ENCODE assay signal across 9 cellular contexts in genomic region chr3:132723551-132723950, GRCh38. TPM values are rescaled to one million over a fixed set of nuclear protein-coding genes. Genes with fewer than 3 reads are reported as not detected.
DNase-seq lines count a peak whose midpoint lies in the region; ATAC-seq, FAIRE-seq and TF ChIP-seq lines count a peak whose summit lies in the region.
"Had no signal": no experiment of that assay in that cellular context is flagged by ENCODE, and none has a peak within 500 bp of the region (broad histone marks: within the 10 kb centered on the region; RNA-seq: fewer than 3 reads in every experiment).

No MANE protein-coding gene starts in this region.

- peak overlapping the region; percentile 92 for H3K27ac Mint-ChIP-seq in activated T-cell treated with anti-CD3 and anti-CD28 coated beads, Interleukin-2, amount 50 U/mL, for 24 hours
- H3K27ac Mint-ChIP-seq in activated naive CD8-positive, alpha-beta T cell treated with anti-CD3 and anti-CD28 coated beads for 36 hours: no peak overlapping the region

- TF ChIP-seq POLR2A in HepG2 (IDR thresholded peaks at IDR 0.05; ENCODE audit: insufficient read depth in 1 of 2, low read depth in 2 of 2, low read length in 2 of 2): no peak
- no peak for TF ChIP-seq POLR2A in suprapubic skin (IDR thresholded peaks at IDR 0.05)

- H3K27me3 ChIP-seq in HepG2 (ENCODE audit: control insufficient read depth in 1 of 2, insufficient read depth in 2 of 2, low read length in 2 of 2) (no peaks in the 10 kb centered on the region), suprapubic skin (no peaks in the 10 kb centered on the region)

- H3K36me3 Mint-ChIP-seq in activated T-cell treated with anti-CD3 and anti-CD28 coated beads, Interleukin-2, amount 50 U/mL, for 24 hours (ENCODE audit: low read depth): peaks cover 24% of the 10 kb centered on the region
- peaks cover 8% of the 10 kb centered on the region for H3K36me3 Mint-ChIP-seq in activated naive CD8-positive, alpha-beta T cell treated with anti-CD3 and anti-CD28 coated beads for 36 hours

- WGBS in HepG2 (ENCODE audit: low lambda C conversion rate): 63% methylated on average over 2 of the region's 2 CpGs
- 71% methylated on average over 2 of the region's 2 CpGs for WGBS in suprapubic skin

- peak; percentile 21 for FAIRE-seq in HepG2 (lab: Jason Lieb, UNC)

- DNase-seq in activated T-cell treated with anti-CD3 and anti-CD28 coated beads, Interleukin-2, amount 50 U/mL, for 24 hours: no peak
- DNase-seq in activated T-cell treated with anti-CD3 and anti-CD28 coated beads for 4 hours: no peak
- DNase-seq in activated naive CD8-positive, alpha-beta T cell treated with anti-CD3 and anti-CD28 coated beads for 36 hours: no peak
- no peak for DNase-seq in HepG2 (ENCODE audit: low spot score)
- no peak for DNase-seq in suprapubic skin (ENCODE audit: low spot score in 2 of 2)
- no peak for DNase-seq in stimulated activated CD8-positive, alpha-beta memory T cell treated with anti-CD3 and anti-CD28 coated beads, Interleukin-4, amount 100 ng/mL, for 48 hours
- no peak for DNase-seq in Ammon's horn (ENCODE audit: low spot score)
- DNase-seq: dermis blood vessel endothelial cell had no signal

- H3K9me3 ChIP-seq in HepG2 (ENCODE audit: low read length): no peaks in the 10 kb centered on the region
- H3K9me3 ChIP-seq in suprapubic skin: no peaks in the 10 kb centered on the region

- TF ChIP-seq CTCF in HepG2 (CRISPR knock-in tag; IDR thresholded peaks at IDR 0.05) (no peak), suprapubic skin (IDR thresholded peaks at IDR 0.05) (no peak)

- POLR2A ChIA-PET in HepG2 (lab: Yijun Ruan, JAX): no interaction called here

- no peak for TF ChIP-seq RAD21 in HepG2 (CRISPR knock-in tag; IDR thresholded peaks at IDR 0.05)

- peaks cover 6% of the 10 kb centered on the region for H3K27me3 Mint-ChIP-seq in activated T-cell treated with anti-CD3 and anti-CD28 coated beads, Interleukin-2, amount 50 U/mL, for 24 hours
- no peaks in the 10 kb centered on the region for H3K27me3 Mint-ChIP-seq in activated naive CD8-positive, alpha-beta T cell treated with anti-CD3 and anti-CD28 coated beads for 36 hours

- H3K4me1 Mint-ChIP-seq in activated T-cell treated with anti-CD3 and anti-CD28 coated beads, Interleukin-2, amount 50 U/mL, for 24 hours (ENCODE audit: low read depth): peaks cover 39% of the 10 kb centered on the region
- H3K4me1 Mint-ChIP-seq in activated naive CD8-positive, alpha-beta T cell treated with anti-CD3 and anti-CD28 coated beads for 36 hours: peaks cover 28% of the 10 kb centered on the region

- H3K27ac ChIP-seq in HepG2 (ENCODE audit: extremely low read length, insufficient read depth, low read length) (peak overlapping the region; percentile 85), suprapubic skin (peak overlapping the region; percentile 84)

- in situ Hi-C loops in HepG2 (cut with HindIII; ENCODE audit: extremely low pct_ligation_motif_present, low pct_unique_long_range_greater_than_20kb): no loop called here

- H3K4me1 ChIP-seq in HepG2 (ENCODE audit: insufficient read depth, low read length): peaks cover 35% of the 10 kb centered on the region
- H3K4me1 ChIP-seq in suprapubic skin: peaks cover 40% of the 10 kb centered on the region

- no TSS peak for BruUV-seq in HepG2 (replicated peaks; lab: Mats Ljungman, UMichigan)

- H2AFZ ChIP-seq in HepG2 (ENCODE audit: low read length): peak overlapping the region; percentile 75

- H3K79me2 ChIP-seq in HepG2 (ENCODE audit: insufficient read depth, low read length): peaks cover 19% of the 10 kb centered on the region

- no peaks in the 10 kb centered on the region for H4K20me1 ChIP-seq in HepG2 (ENCODE audit: insufficient read depth, low read length)

- no peak for ATAC-seq in HepG2
- ATAC-seq in GM19455 (IDR thresholded peaks at IDR 0.05; ENCODE audit: unreplicated experiment): no peak

- CTCF ChIA-PET in HepG2 (lab: Yijun Ruan, JAX; ENCODE audit: low intra/inter-chr PET ratio, low total read pairs): no interaction called here

- H3K36me3 ChIP-seq in HepG2 (replicated peaks in 1 of 2; ENCODE audit: control insufficient read depth in 1 of 2, insufficient read depth in 2 of 2, low read length in 2 of 2) (peaks cover 2 to 3% of the 10 kb centered on the region in 2 experiments; a peak in 4 of 5 replicates), suprapubic skin (no peaks in the 10 kb centered on the region)

- peak overlapping the region; percentile 85 for H3K4me2 ChIP-seq in HepG2 (ENCODE audit: low read depth, low read length)

- no peaks in the 10 kb centered on the region for H3K9me3 Mint-ChIP-seq in activated T-cell treated with anti-CD3 and anti-CD28 coated beads, Interleukin-2, amount 50 U/mL, for 24 hours
- no peaks in the 10 kb centered on the region for H3K9me3 Mint-ChIP-seq in activated naive CD8-positive, alpha-beta T cell treated with anti-CD3 and anti-CD28 coated beads for 36 hours

- peak overlapping the region; percentile 68 to 89 (median 86); a peak in 5 of 6 replicates for H3K4me3 ChIP-seq in HepG2 (replicated peaks in 1 of 3; ENCODE audit: insufficient read depth in 1 of 3, low read depth in 2 of 3, low read length in 3 of 3)
- peak overlapping the region; percentile 69 for H3K4me3 ChIP-seq in suprapubic skin

- H3K9ac ChIP-seq in HepG2 (ENCODE audit: insufficient read depth, low read depth, low read length): peak overlapping the region; percentile 78

- TF ChIP-seq EP300 in HepG2 (IDR thresholded peaks at IDR 0.05; ENCODE audit: low read depth in 2 of 2, low read length in 2 of 2) (no peak), HepG2 (CRISPR knock-in tag; IDR thresholded peaks at IDR 0.05; ENCODE audit: borderline replicate concordance) (no peak), suprapubic skin (IDR thresholded peaks at IDR 0.05) (no peak)

- H3K4me3 Mint-ChIP-seq in activated T-cell treated with anti-CD3 and anti-CD28 coated beads, Interleukin-2, amount 50 U/mL, for 24 hours: peak overlapping the region; percentile 89
- peak overlapping the region; percentile 84 for H3K4me3 Mint-ChIP-seq in activated naive CD8-positive, alpha-beta T cell treated with anti-CD3 and anti-CD28 coated beads for 36 hours

- intact Hi-C loops in HepG2 (cut with micrococcal nuclease; ENCODE audit: unreplicated experiment): loop anchor here (2.0 to 10.0 kb wide), 2 partner anchors 65 to 851 kb away; partner anchors contain the start of genes ACAD11 and CDV3

TF ChIP-seq in HepG2, 621 proteins besides CTCF, POLR2A, EP300 and RAD21:
- no peak for TF ChIP-seq NR3C1 (CRISPR knock-in tag; IDR thresholded peaks at IDR 0.05)
- no peak for TF ChIP-seq ZNF530 (CRISPR knock-in tag; IDR thresholded peaks at IDR 0.05; ENCODE audit: low read depth)
- no peak for TF ChIP-seq SMC3 (IDR thresholded peaks at IDR 0.05; ENCODE audit: low read length)
- TF ChIP-seq MIER2 (CRISPR knock-in tag; IDR thresholded peaks at IDR 0.05): no peak
- no peak for TF ChIP-seq FOXA1 (IDR thresholded peaks at IDR 0.05)
- TF ChIP-seq FOXA1 (CRISPR knock-in tag; IDR thresholded peaks at IDR 0.05): no peak

RNA-seq across cellular contexts. Expression of gene NPHP3, which starts 1.3 kb away (rescaled TPM):
- total RNA-seq in activated naive CD8-positive, alpha-beta T cell treated with anti-CD3 and anti-CD28 coated beads for 36 hours: 1 to 10 TPM; 7.3 to 8.4 TPM
- 8.4 and 11.0 TPM in 2 replicates for total RNA-seq in HepG2 (2016; rRNA removed; fragmentation: Illumina TruSeq; extraction: Trizol)
- 11.8 and 13.1 TPM in 2 replicates for total RNA-seq in HepG2 (2016; cell fraction: cytosol; rRNA removed; fragmentation: Illumina TruSeq; extraction: Trizol; ENCODE audit: low read depth)
- total RNA-seq in HepG2 (2016; cell fraction: insoluble cytoplasmic fraction; rRNA removed; fragmentation: Illumina TruSeq; extraction: Trizol): 8.0 and 10.9 TPM in 2 replicates
- total RNA-seq in HepG2 (2016; cell fraction: membrane; rRNA removed; fragmentation: Illumina TruSeq; extraction: Trizol): 6.8 and 8.0 TPM in 2 replicates
- total RNA-seq in HepG2 (2016; cell fraction: nucleus; rRNA removed; fragmentation: Illumina TruSeq; extraction: Trizol): 19.6 and 20.0 TPM in 2 replicates
- polyA plus RNA-seq in HepG2 (2011; rRNA removed): 15.7 and 20.2 TPM in 2 replicates
- 4.2 and 5.2 TPM in 2 replicates for polyA plus RNA-seq in HepG2 (2011; cell fraction: cytosol; rRNA removed)
- 35.7 and 42.8 TPM in 2 replicates for polyA plus RNA-seq in HepG2 (2011; cell fraction: nucleus; rRNA removed)
- polyA plus RNA-seq in HepG2 (2012): 7.4 and 8.7 TPM in 2 replicates
- polyA plus RNA-seq in HepG2 (2016; cell fraction: cytosol; fragmentation: Illumina TruSeq; extraction: Trizol; ENCODE audit: low read depth): 0.60 and 1.1 TPM in 2 replicates
- 6.6 and 8.0 TPM in 2 replicates for polyA plus RNA-seq in HepG2 (2016; cell fraction: insoluble cytoplasmic fraction; fragmentation: Illumina TruSeq; extraction: Trizol; ENCODE audit: low read depth)
- polyA plus RNA-seq in HepG2 (2016; cell fraction: membrane; fragmentation: Illumina TruSeq; extraction: Trizol; ENCODE audit: low read depth): 2.1 and 2.2 TPM in 2 replicates
- 34.2 and 40.2 TPM in 2 replicates for polyA plus RNA-seq in HepG2 (2016; cell fraction: nucleus; fragmentation: Illumina TruSeq; extraction: Trizol; ENCODE audit: insufficient read depth, low read depth)
- polyA minus RNA-seq in HepG2 (2011; rRNA and poly(A)+ RNA removed; ENCODE audit: low replicate concordance): 8.6 and 9.1 TPM in 2 replicates
- polyA minus RNA-seq in HepG2 (2011; cell fraction: cytosol; rRNA and poly(A)+ RNA removed): 4.1 and 4.7 TPM in 2 replicates
- 54.2 and 67.7 TPM in 2 replicates for polyA minus RNA-seq in HepG2 (2011; cell fraction: nucleus; rRNA and poly(A)+ RNA removed)
- 100 to 1,000 TPM in 1 of 4 donors, 10 to 100 TPM in 3; 21.0 to 133 (median 27.3) TPM for total RNA-seq in suprapubic skin
